ENCODE assay signal across 8 cellular contexts in genomic region chr1:204506091-204506968, GRCh38. TPM values are rescaled to one million over a fixed set of nuclear protein-coding genes. Genes with fewer than 3 reads are reported as not detected.
DNase-seq lines count a peak whose midpoint lies in the region; TF ChIP-seq lines count a peak whose summit lies in the region.

No MANE protein-coding gene starts in this region.

- H3K27ac ChIP-seq in tibial artery, result peak overlapping the region; percentile 87 to 93

- H3K27ac Mint-ChIP-seq in activated naive CD4-positive, alpha-beta T cell treated with anti-CD3 and anti-CD28 coated beads, Interleukin-2, amount 10 ng/mL, durations not matched to agents 7 days and 5 days, result peak overlapping the region; percentile 100

- peak overlapping the region; percentile 87 for H3K4me3 Mint-ChIP-seq in activated naive CD4-positive, alpha-beta T cell treated with anti-CD3 and anti-CD28 coated beads, Interleukin-2, amount 10 ng/mL, durations not matched to agents 7 days and 5 days

- H3K4me1 ChIP-seq in tibial artery, result peaks cover 0 to 15% (median 1%) of the 10 kb centered on the region in 4 donors

- H3K4me3 ChIP-seq in MG63, result peak overlapping the region; percentile 56
- peak overlapping the region; percentile 53 to 60 for H3K4me3 ChIP-seq in tibial artery

- peak; percentile 86 for DNase-seq in Daoy (ENCODE audit: low read depth)
- DNase-seq in HCEC 1CT, result peak; percentile 85
- DNase-seq in MG63, result peak; percentile 68
- DNase-seq in SHP77 (lab: John Stamatoyannopoulos, UW), result peak; percentile 74 to 82
- peak; percentile 81 for DNase-seq in activated naive CD4-positive, alpha-beta T cell treated with anti-CD3 and anti-CD28 coated beads, Interleukin-2, amount 10 ng/mL, durations not matched to agents 7 days and 5 days
- DNase-seq in globus pallidus (ENCODE audit: low spot score), result peak; percentile 86
- DNase-seq in occipital lobe (lab: John Stamatoyannopoulos, UW), result peak; percentile 40
- peak; percentile 75 to 78 for DNase-seq in tibial artery

- peaks cover 8% of the 10 kb centered on the region for H3K36me3 Mint-ChIP-seq in activated naive CD4-positive, alpha-beta T cell treated with anti-CD3 and anti-CD28 coated beads, Interleukin-2, amount 10 ng/mL, durations not matched to agents 7 days and 5 days

- H3K27me3 Mint-ChIP-seq in activated naive CD4-positive, alpha-beta T cell treated with anti-CD3 and anti-CD28 coated beads, Interleukin-2, amount 10 ng/mL, durations not matched to agents 7 days and 5 days, result peaks cover 5% of the 10 kb centered on the region

- intact Hi-C loops in tibial artery (cut with DNase I; ENCODE audit: low total_unique reads), result no loop called here

- H3K9me3 ChIP-seq in MG63 (no peaks in the 10 kb centered on the region), tibial artery (no peaks in the 10 kb centered on the region)

- H3K36me3 ChIP-seq in MG63, result no peaks in the 10 kb centered on the region
- no peaks in the 10 kb centered on the region for H3K36me3 ChIP-seq in tibial artery

- CTCF ChIA-PET in activated naive CD4-positive, alpha-beta T cell treated with anti-CD3 and anti-CD28 coated beads, Interleukin-2, amount 10 ng/mL, durations not matched to agents 7 days and 5 days (lab: Charles Lee), result interaction anchor here (0.6 to 17.5 kb wide), 9 partner anchors 12 to 300 kb away, joined by 3 to 508 read pairs (median 3); partner anchors contain the start of gene PIK3C2B

- no peak for TF ChIP-seq CTCF in tibial artery (IDR thresholded peaks at IDR 0.05)

- H3K4me1 Mint-ChIP-seq in activated naive CD4-positive, alpha-beta T cell treated with anti-CD3 and anti-CD28 coated beads, Interleukin-2, amount 10 ng/mL, durations not matched to agents 7 days and 5 days, result peaks cover 53% of the 10 kb centered on the region

- no peaks in the 10 kb centered on the region for H3K27me3 ChIP-seq in MG63
- H3K27me3 ChIP-seq in tibial artery, result no peaks in the 10 kb centered on the region

- no peaks in the 10 kb centered on the region for H3K9me3 Mint-ChIP-seq in activated naive CD4-positive, alpha-beta T cell treated with anti-CD3 and anti-CD28 coated beads, Interleukin-2, amount 10 ng/mL, durations not matched to agents 7 days and 5 days

RNA-seq across cellular contexts. Expression of gene MDM4, which starts 9.9 kb away (rescaled TPM):
- total RNA-seq in Daoy (2014; rRNA removed; shearing (Covaris generic)), result 12.7 and 15.0 TPM in 2 replicates
- 6.6 and 7.2 TPM in 2 replicates for total RNA-seq in MG63 (2014; rRNA removed; shearing (Covaris generic); ENCODE audit: low replicate concordance)
- 60.4 TPM for total RNA-seq in occipital lobe

RNA-seq across cellular contexts. Expression of gene PIK3C2B, which starts 11.7 kb away (rescaled TPM):
- 0.54 and 0.91 TPM in 2 replicates for total RNA-seq in Daoy (2014; rRNA removed; shearing (Covaris generic))
- total RNA-seq in MG63 (2014; rRNA removed; shearing (Covaris generic); ENCODE audit: low replicate concordance), result 2.8 and 3.4 TPM in 2 replicates
- 31.0 TPM for total RNA-seq in occipital lobe

Comparison
In these comparisons a context has a peak if more than half of its experiments do, and no peak if none do; other contexts are left out.
1. Peak in every context shown above with its lines: DNase-seq, H3K4me3 ChIP-seq and H3K27ac ChIP-seq.